ENCODE assay signal across 9 cellular contexts in the genomic region with DNA sequence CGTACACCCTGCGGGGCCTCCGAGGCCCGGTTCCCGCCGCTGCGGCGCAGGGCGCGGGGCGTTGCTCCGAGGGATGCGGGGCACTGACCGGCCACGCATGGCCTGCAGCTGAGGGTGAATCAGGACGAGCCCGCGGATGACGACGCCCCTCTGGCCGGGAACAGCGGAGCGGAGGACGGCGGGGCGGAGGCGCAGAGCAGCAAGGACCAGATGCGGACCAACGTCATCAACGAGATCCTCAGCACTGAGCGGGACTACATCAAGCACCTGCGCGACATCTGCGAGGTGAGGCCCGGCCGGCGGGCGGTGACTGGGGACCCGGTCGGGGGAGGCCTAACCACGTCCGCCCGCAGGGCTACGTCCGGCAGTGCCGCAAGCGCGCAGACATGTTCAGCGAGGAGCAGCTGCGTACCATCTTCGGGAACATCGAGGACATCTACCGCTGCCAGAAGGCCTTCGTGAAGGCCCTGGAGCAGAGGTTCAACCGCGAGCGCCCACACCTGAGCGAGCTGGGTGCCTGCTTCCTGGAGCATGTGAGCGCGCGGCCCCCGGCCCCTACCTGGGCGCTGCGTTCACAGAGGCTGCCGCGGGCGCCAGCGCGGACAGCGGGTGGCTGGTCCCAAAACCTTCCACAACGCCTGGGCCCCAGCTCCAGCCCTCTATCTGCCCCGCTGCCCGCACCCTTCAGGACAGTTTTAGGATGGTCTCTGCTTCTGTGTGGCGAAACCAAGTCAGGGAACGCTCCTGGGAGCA. TPM values are rescaled to one million over a fixed set of nuclear protein-coding genes. Genes with fewer than 3 reads are reported as not detected.
DNase-seq lines count a peak whose midpoint lies in the region; ATAC-seq and TF ChIP-seq lines count a peak whose summit lies in the region.
"Had no signal": no experiment of that assay in that cellular context is flagged by ENCODE, and none has a peak within 500 bp of the region (broad histone marks: within the 10 kb centered on the region; RNA-seq: fewer than 3 reads in every experiment).

No MANE protein-coding gene starts in this region.

- no peaks in the 10 kb centered on the region for H3K27me3 ChIP-seq in CD4-positive, CD25-positive, alpha-beta regulatory T cell (ENCODE audit: control insufficient read depth, insufficient read depth, low read length)
- H3K27me3 ChIP-seq in Loucy (ENCODE audit: insufficient read depth, low read length, poor library complexity, severe bottlenecking) (no peaks in the 10 kb centered on the region), foreskin keratinocyte (no peaks in the 10 kb centered on the region)

- peak overlapping the region in 3 of 4 donors; percentile 46 to 75 (median 47) for H3K4me3 Mint-ChIP-seq in CD4-positive, CD25-positive, alpha-beta regulatory T cell
- peak overlapping the region; percentile 15 for H3K4me3 Mint-ChIP-seq in natural killer cell treated with Interleukin-12 subunit alpha and Interleukin-12 subunit beta and Interleukin-15 and Interleukin-18, amount 100 ng/mL, for 72 hours

- no peaks in the 10 kb centered on the region for H4K20me1 ChIP-seq in Loucy (ENCODE audit: insufficient read depth, low read length, poor library complexity, severe bottlenecking)

- peak in 2 of 3 donors; percentile 15 to 69 for DNase-seq in CD4-positive, CD25-positive, alpha-beta regulatory T cell
- DNase-seq in caudate nucleus (lab: John Stamatoyannopoulos, UW) (no peak), foreskin keratinocyte (no peak), DMS79 treated with DMSO at 0.1 percent for 48 hours (lab: John Stamatoyannopoulos, UW) (no peak), SIG-M5 treated with dmso at 0.1 percent for 504 hours (lab: John Stamatoyannopoulos, UW; ENCODE audit: unreplicated experiment) (no peak)
- no peak for DNase-seq in natural killer cell treated with Interleukin-12 subunit alpha and Interleukin-12 subunit beta and Interleukin-15 and Interleukin-18, amount 100 ng/mL, for 72 hours (ENCODE audit: low spot score)
- DNase-seq: NCI-H1105 had no signal

- H3K79me2 ChIP-seq in Loucy (ENCODE audit: insufficient read depth, low read length), result peaks cover 23% of the 10 kb centered on the region

- no peaks in the 10 kb centered on the region for H3F3A ChIP-seq in Loucy (ENCODE audit: low read depth)

- no peaks in the 10 kb centered on the region for H3K9me3 Mint-ChIP-seq in CD4-positive, CD25-positive, alpha-beta regulatory T cell
- no peaks in the 10 kb centered on the region for H3K9me3 Mint-ChIP-seq in natural killer cell treated with Interleukin-12 subunit alpha and Interleukin-12 subunit beta and Interleukin-15 and Interleukin-18, amount 100 ng/mL, for 72 hours

- H3K27ac Mint-ChIP-seq in CD4-positive, CD25-positive, alpha-beta regulatory T cell, result no peak overlapping the region
- H3K27ac Mint-ChIP-seq in natural killer cell treated with Interleukin-12 subunit alpha and Interleukin-12 subunit beta and Interleukin-15 and Interleukin-18, amount 100 ng/mL, for 72 hours, result no peak overlapping the region

- TF ChIP-seq CTCF in Loucy (conservative IDR thresholded peaks at IDR 0.05; ENCODE audit: low read length), result no peak
- TF ChIP-seq CTCF in foreskin keratinocyte (conservative IDR thresholded peaks at IDR 0.05), result no peak

- no peak for TF ChIP-seq POLR2A in GM18505 (IDR thresholded peaks at IDR 0.05; ENCODE audit: borderline replicate concordance, extremely low read depth, insufficient read depth, insufficient read length)

- peaks cover 0 to 31% (median 8%) of the 10 kb centered on the region in 4 donors for H3K4me1 Mint-ChIP-seq in CD4-positive, CD25-positive, alpha-beta regulatory T cell
- peaks cover 9 to 10% of the 10 kb centered on the region in 2 donors for H3K4me1 Mint-ChIP-seq in natural killer cell treated with Interleukin-12 subunit alpha and Interleukin-12 subunit beta and Interleukin-15 and Interleukin-18, amount 100 ng/mL, for 72 hours (ENCODE audit: low read depth in 2 of 2)

- peak overlapping the region; percentile 74 for H3K9ac ChIP-seq in Loucy (ENCODE audit: low read depth, low read length, poor library complexity, severe bottlenecking)

- peak; percentile 51 to 53 for ATAC-seq in CD4-positive, CD25-positive, alpha-beta regulatory T cell (ENCODE audit: low read depth in 2 of 2)
- peak; percentile 47 to 55 for ATAC-seq in natural killer cell treated with Interleukin-12 subunit alpha and Interleukin-12 subunit beta and Interleukin-15 and Interleukin-18, amount 100 ng/mL, for 72 hours
- ATAC-seq in foreskin keratinocyte (no peak), GM18505 (IDR thresholded peaks at IDR 0.05; ENCODE audit: unreplicated experiment) (no peak)

- no peak overlapping the region for H3K27ac ChIP-seq in CD4-positive, CD25-positive, alpha-beta regulatory T cell (ENCODE audit: insufficient read depth, low read length, poor library complexity, severe bottlenecking)
- H3K27ac ChIP-seq in caudate nucleus (ENCODE audit: low read depth, low read length), result peak overlapping the region; percentile 87
- H3K27ac ChIP-seq in foreskin keratinocyte, result no peak overlapping the region

- H3K9me2 ChIP-seq in Loucy (replicated peaks; ENCODE audit: low read depth, low read length), result no peaks in the 10 kb centered on the region

- H3K36me3 ChIP-seq in CD4-positive, CD25-positive, alpha-beta regulatory T cell (ENCODE audit: control insufficient read depth, insufficient read depth, low read length), result no peaks in the 10 kb centered on the region
- H3K36me3 ChIP-seq in Loucy (ENCODE audit: insufficient read depth, low read length), result no peaks in the 10 kb centered on the region

- peaks cover 25% of the 10 kb centered on the region for H3K27me3 Mint-ChIP-seq in CD4-positive, CD25-positive, alpha-beta regulatory T cell
- H3K27me3 Mint-ChIP-seq in natural killer cell treated with Interleukin-12 subunit alpha and Interleukin-12 subunit beta and Interleukin-15 and Interleukin-18, amount 100 ng/mL, for 72 hours, result peaks cover 0 to 10% of the 10 kb centered on the region in 2 donors

- no peaks in the 10 kb centered on the region for H3K36me3 Mint-ChIP-seq in CD4-positive, CD25-positive, alpha-beta regulatory T cell
- no peaks in the 10 kb centered on the region for H3K36me3 Mint-ChIP-seq in natural killer cell treated with Interleukin-12 subunit alpha and Interleukin-12 subunit beta and Interleukin-15 and Interleukin-18, amount 100 ng/mL, for 72 hours

- H3K4me1 ChIP-seq in CD4-positive, CD25-positive, alpha-beta regulatory T cell (ENCODE audit: control insufficient read depth, insufficient read depth, low read length, poor library complexity, severe bottlenecking), result peaks cover 29% of the 10 kb centered on the region
- peaks cover 36% of the 10 kb centered on the region for H3K4me1 ChIP-seq in Loucy (ENCODE audit: insufficient read depth, low read length, poor library complexity, severe bottlenecking)
- H3K4me1 ChIP-seq in foreskin keratinocyte, result no peaks in the 10 kb centered on the region

- H2AFZ ChIP-seq in Loucy (ENCODE audit: low read length), result no peak overlapping the region

- H3K9me3 ChIP-seq in CD4-positive, CD25-positive, alpha-beta regulatory T cell (ENCODE audit: control insufficient read depth in 2 of 2, low read length in 2 of 2), result no peaks in the 10 kb centered on the region
- H3K9me3 ChIP-seq in Loucy (ENCODE audit: insufficient read depth, low read depth, low read length), result no peaks in the 10 kb centered on the region

- peak overlapping the region; percentile 90 for H3K4me2 ChIP-seq in Loucy (ENCODE audit: low read depth, low read length, poor library complexity, severe bottlenecking)

- H3K4me3 ChIP-seq in CD4-positive, CD25-positive, alpha-beta regulatory T cell (ENCODE audit: low read depth, low read length), result no peak overlapping the region
- peak overlapping the region; percentile 71 for H3K4me3 ChIP-seq in Loucy (ENCODE audit: low read length, poor library complexity, severe bottlenecking)

RNA-seq across cellular contexts. Expression of a gene that starts 53.2 kb away (rescaled TPM):
- total RNA-seq in CD4-positive, CD25-positive, alpha-beta regulatory T cell, result 72.1 TPM
- 10 to 100 TPM; 33.6 to 45.5 (median 39.5) TPM for polyA plus RNA-seq in CD4-positive, CD25-positive, alpha-beta regulatory T cell
- 10 to 100 TPM; 69.8 to 82.6 TPM for total RNA-seq in natural killer cell treated with Interleukin-12 subunit alpha and Interleukin-12 subunit beta and Interleukin-15 and Interleukin-18, amount 100 ng/mL, for 72 hours
- 66.4 and 67.1 TPM in 2 replicates for total RNA-seq in foreskin keratinocyte
- 23.8 and 26.6 TPM in 2 replicates for polyA plus RNA-seq in foreskin keratinocyte

Comparison
In these comparisons a context has a peak if more than half of its experiments do, and no peak if none do; other contexts are left out.
1. ATAC-seq: peak in CD4-positive, CD25-positive, alpha-beta regulatory T cell (2 of 2) and natural killer cell treated with Interleukin-12 subunit alpha and Interleukin-12 subunit beta and Interleukin-15 and Interleukin-18, amount 100 ng/mL, for 72 hours (2 of 2); none in foreskin keratinocyte (single experiment) and GM18505 (single experiment).
2. DNase-seq: peak in CD4-positive, CD25-positive, alpha-beta regulatory T cell (2 of 3); none in caudate nucleus (0 of 61), natural killer cell treated with Interleukin-12 subunit alpha and Interleukin-12 subunit beta and Interleukin-15 and Interleukin-18, amount 100 ng/mL, for 72 hours (single experiment), foreskin keratinocyte (0 of 2), DMS79 treated with DMSO at 0.1 percent for 48 hours (single experiment) and SIG-M5 treated with dmso at 0.1 percent for 504 hours (single experiment).